In the genomic region with DNA sequence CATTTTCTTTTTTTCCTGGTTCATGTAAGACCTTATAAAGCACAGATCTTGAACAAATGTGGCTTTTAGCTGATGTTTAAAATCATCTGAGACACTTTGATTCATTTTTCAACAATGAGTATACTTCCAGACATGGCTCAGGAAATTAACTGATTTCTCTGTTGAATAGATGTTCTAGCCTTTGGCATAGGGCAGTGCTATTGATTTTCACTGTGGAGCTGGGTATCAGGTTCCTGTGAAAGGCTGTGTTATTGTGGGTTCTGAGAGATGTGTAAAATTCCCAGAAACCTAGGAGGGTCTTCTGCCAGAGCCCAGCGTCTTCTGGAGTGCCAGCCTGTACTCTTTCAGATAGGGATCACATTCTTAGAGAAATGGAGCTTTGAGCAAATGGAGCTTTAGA, we compare ENCODE assay signal across 24 cellular contexts.
"Had no signal": no experiment of that assay in that cellular context is flagged by ENCODE, and none has a peak within 500 bp of the region (broad histone marks: within the 10 kb centered on the region; RNA-seq: fewer than 3 reads in every experiment).

No MANE protein-coding gene starts in this region.

- H3K27me3 Mint-ChIP-seq: activated CD4-positive, alpha-beta T cell treated with anti-CD3 and anti-CD28 coated beads, Interleukin-2, amount 10 ng/mL, durations not matched to agents 24 days and 14 days; activated CD8-positive, alpha-beta T cell treated with anti-CD3 and anti-CD28 coated beads for 36 hours; activated naive CD8-positive, alpha-beta T cell treated with anti-CD3 and anti-CD28 coated beads for 36 hours; activated T-helper 17 cell treated with anti-CD3 and anti-CD28 coated beads, Interleukin-2, amount 50 U/mL, for 72 hours had no signal

- ATAC-seq: activated CD8-positive, alpha-beta T cell treated with anti-CD3 and anti-CD28 coated beads for 36 hours; activated T-cell treated with anti-CD3 and anti-CD28 coated beads, Interleukin-2, amount 50 U/mL, for 72 hours; activated T-helper 17 cell treated with anti-CD3 and anti-CD28 coated beads, Interleukin-2, amount 50 U/mL, for 72 hours; Right ventricle myocardium inferior had no signal

- H3K27ac Mint-ChIP-seq: activated CD4-positive, alpha-beta T cell treated with anti-CD3 and anti-CD28 coated beads, Interleukin-2, amount 10 ng/mL, durations not matched to agents 24 days and 14 days; activated CD8-positive, alpha-beta T cell treated with anti-CD3 and anti-CD28 coated beads for 36 hours; activated naive CD8-positive, alpha-beta T cell treated with anti-CD3 and anti-CD28 coated beads for 36 hours; activated T-cell treated with anti-CD3 and anti-CD28 coated beads, Interleukin-2, amount 50 U/mL, for 72 hours; activated T-helper 17 cell treated with anti-CD3 and anti-CD28 coated beads, Interleukin-2, amount 50 U/mL, for 72 hours had no signal

- H3K4me1 Mint-ChIP-seq: activated CD4-positive, alpha-beta T cell treated with anti-CD3 and anti-CD28 coated beads, Interleukin-2, amount 10 ng/mL, durations not matched to agents 24 days and 14 days; activated naive CD8-positive, alpha-beta T cell treated with anti-CD3 and anti-CD28 coated beads for 36 hours; activated T-helper 17 cell treated with anti-CD3 and anti-CD28 coated beads, Interleukin-2, amount 50 U/mL, for 72 hours had no signal

- H3K36me3 Mint-ChIP-seq: activated naive CD8-positive, alpha-beta T cell treated with anti-CD3 and anti-CD28 coated beads for 36 hours had no signal

- DNase-seq: activated CD4-positive, alpha-beta T cell treated with anti-CD3 and anti-CD28 coated beads, Interleukin-2, amount 10 ng/mL, durations not matched to agents 24 days and 14 days; activated CD4-positive, alpha-beta T cell treated with anti-CD3 and anti-CD28 coated beads, Interleukin-2, amount 50 U/mL, for 4 hours; activated CD8-positive, alpha-beta T cell treated with anti-CD3 and anti-CD28 coated beads for 36 hours; activated effector memory CD4-positive, alpha-beta T cell treated with anti-CD3 and anti-CD28 coated beads, Interleukin-2, amount 50 U/mL, for 16 hours; activated naive CD4-positive, alpha-beta T cell; activated naive CD4-positive, alpha-beta T cell treated with anti-CD3 and anti-CD28 coated beads, Interleukin-2, amount 50 U/mL, for 16 hours; activated naive CD8-positive, alpha-beta T cell treated with anti-CD3 and anti-CD28 coated beads for 36 hours; activated T-cell treated with anti-CD3 and anti-CD28 coated beads, Interleukin-2, amount 50 U/mL, for 1 hour; activated T-cell treated with anti-CD3 and anti-CD28 coated beads, Interleukin-2, amount 50 U/mL, for 72 hours; amniotic stem cell; aorta; brain microvascular endothelial cell; central memory CD4-positive, alpha-beta T cell; NCI-H1436; NCI-H1694; NCI-H1930; NCI-H2081 treated with DMSO at 0.1 percent for 48 hours; NCI-H345; NCI-H524 treated with DMSO at 0.1 percent for 48 hours; PC-9; SIG-M5; T1000 had no signal

- H3K4me3 Mint-ChIP-seq: activated CD4-positive, alpha-beta T cell treated with anti-CD3 and anti-CD28 coated beads, Interleukin-2, amount 10 ng/mL, durations not matched to agents 24 days and 14 days; activated CD8-positive, alpha-beta T cell treated with anti-CD3 and anti-CD28 coated beads for 36 hours; activated naive CD8-positive, alpha-beta T cell treated with anti-CD3 and anti-CD28 coated beads for 36 hours; activated T-cell treated with anti-CD3 and anti-CD28 coated beads, Interleukin-2, amount 50 U/mL, for 72 hours; activated T-helper 17 cell treated with anti-CD3 and anti-CD28 coated beads, Interleukin-2, amount 50 U/mL, for 72 hours had no signal

- H3K9me3 Mint-ChIP-seq: activated CD4-positive, alpha-beta T cell treated with anti-CD3 and anti-CD28 coated beads, Interleukin-2, amount 10 ng/mL, durations not matched to agents 24 days and 14 days had no signal
